In genomic region chr5:141525659-141526058, GRCh38 we compare ENCODE assay signal across 11 cellular contexts. TPM values are rescaled to one million over a fixed set of nuclear protein-coding genes. Genes with fewer than 3 reads are reported as not detected.
DNase-seq lines count a peak whose midpoint lies in the region; TF ChIP-seq lines count a peak whose summit lies in the region.
"Had no signal": no experiment of that assay in that cellular context is flagged by ENCODE, and none has a peak within 500 bp of the region (broad histone marks: within the 10 kb centered on the region; RNA-seq: fewer than 3 reads in every experiment).

No MANE protein-coding gene starts in this region.

- WGBS in suprapubic skin = 75% methylated on average over 7 of the region's 7 CpGs

- peak overlapping the region; percentile 53 to 92 for H3K27ac ChIP-seq in breast epithelium
- H3K27ac ChIP-seq in suprapubic skin = peak overlapping the region; percentile 69
- H3K27ac ChIP-seq: 22Rv1 had no signal

- H3K36me3 Mint-ChIP-seq in mesothelial cell of epicardium = peaks cover 13% of the 10 kb centered on the region

- H3K36me3 ChIP-seq in breast epithelium = no peaks in the 10 kb centered on the region
- peaks cover 40% of the 10 kb centered on the region for H3K36me3 ChIP-seq in suprapubic skin

- H3K4me1 Mint-ChIP-seq in mesothelial cell of epicardium = peaks cover 52% of the 10 kb centered on the region

- TF ChIP-seq EP300 in suprapubic skin (IDR thresholded peaks at IDR 0.05) = no peak

- H3K4me3 ChIP-seq in breast epithelium (no peak overlapping the region), suprapubic skin (no peak overlapping the region)

- intact Hi-C loops in breast epithelium (cut with DNase I; ENCODE audit: low total_unique reads) = loop anchor here (5.0 kb wide), 1 partner anchor 123 kb away; the partner anchor contains the start of gene PCDHGA9

- DNase-seq in activated CD8-positive, alpha-beta memory T cell treated with anti-CD3 and anti-CD28 coated beads for 24 hours = peak; percentile 17
- DNase-seq in activated CD8-positive, alpha-beta memory T cell treated with anti-CD3 and anti-CD28 coated beads, Interleukin-2, amount 50 U/mL, for 4 hours = no peak
- DNase-seq in breast epithelium (ENCODE audit: low spot score in 2 of 2) (no peak), mesothelial cell of epicardium (ENCODE audit: low spot score in 2 of 2, unreplicated experiment in 2 of 2) (no peak), suprapubic skin (ENCODE audit: low spot score in 2 of 2) (no peak), AML-193 (lab: John Stamatoyannopoulos, UW) (no peak)
- no peak for DNase-seq in effector CD4-positive, alpha-beta T cell
- no peak for DNase-seq in stimulated activated CD4-positive, alpha-beta T cell treated with anti-CD3 and anti-CD28 coated beads, Interleukin-4, amount 100 ng/mL, for 4 hours
- DNase-seq: GF-D8, SHP77 had no signal

- peaks cover 0 to 22% of the 10 kb centered on the region in 2 donors for H3K4me1 ChIP-seq in breast epithelium
- H3K4me1 ChIP-seq in suprapubic skin = peaks cover 76% of the 10 kb centered on the region

- TF ChIP-seq CTCF in breast epithelium (IDR thresholded peaks at IDR 0.05) = no peak
- TF ChIP-seq CTCF in mesothelial cell of epicardium (IDR thresholded peaks at IDR 0.05; ENCODE audit: unreplicated experiment) = no peak
- no peak for TF ChIP-seq CTCF in suprapubic skin (IDR thresholded peaks at IDR 0.05)

- H3K27me3 ChIP-seq in breast epithelium = no peaks in the 10 kb centered on the region
- H3K27me3 ChIP-seq in suprapubic skin = no peaks in the 10 kb centered on the region

- TF ChIP-seq POLR2A in breast epithelium (IDR thresholded peaks at IDR 0.05) (no peak), suprapubic skin (IDR thresholded peaks at IDR 0.05) (no peak)

- no peaks in the 10 kb centered on the region for H3K9me3 ChIP-seq in breast epithelium
- H3K9me3 ChIP-seq in suprapubic skin = no peaks in the 10 kb centered on the region

- peak overlapping the region; percentile 33 for H3K4me3 Mint-ChIP-seq in mesothelial cell of epicardium

- no peaks in the 10 kb centered on the region for H3K27me3 Mint-ChIP-seq in mesothelial cell of epicardium (ENCODE audit: low read depth)

- H3K27ac Mint-ChIP-seq in mesothelial cell of epicardium = peak overlapping the region; percentile 99

- no peaks in the 10 kb centered on the region for H3K9me3 Mint-ChIP-seq in mesothelial cell of epicardium

RNA-seq across cellular contexts. Expression of gene PCDHGC5, which starts 36.8 kb away (rescaled TPM):
- total RNA-seq in breast epithelium (1 to 10 TPM; 2.1 to 3.5 (median 3.3) TPM), mesothelial cell of epicardium (2.6 to 3.5 TPM (median 3.5 TPM) in 3 replicates), suprapubic skin (10 to 100 TPM in 1 of 4 donors, 1 to 10 TPM in 3; 1.6 to 10.5 (median 3.2) TPM)

RNA-seq across cellular contexts. Expression of gene PCDHGC4, which starts 40.8 kb away (rescaled TPM):
- total RNA-seq in breast epithelium = 1 to 10 TPM; 2.6 to 6.2 (median 6.0) TPM
- total RNA-seq in mesothelial cell of epicardium = 5.2 to 6.2 TPM (median 5.2 TPM) in 3 replicates
- 10 to 100 TPM in 3 of 4 donors, 1 to 10 TPM in 1; 2.7 to 30.6 (median 15.0) TPM for total RNA-seq in suprapubic skin

RNA-seq across cellular contexts. Expression of gene PCDHGC3, which starts 49.9 kb away (rescaled TPM):
- 10 to 100 TPM; 29.6 to 41.6 (median 35.1) TPM for total RNA-seq in breast epithelium
- 80.2 to 82.9 TPM (median 80.6 TPM) in 3 replicates for total RNA-seq in mesothelial cell of epicardium
- total RNA-seq in suprapubic skin = 10 to 100 TPM; 30.0 to 73.4 (median 60.4) TPM
